ENCODE assay signal across 27 cellular contexts in the genomic region with DNA sequence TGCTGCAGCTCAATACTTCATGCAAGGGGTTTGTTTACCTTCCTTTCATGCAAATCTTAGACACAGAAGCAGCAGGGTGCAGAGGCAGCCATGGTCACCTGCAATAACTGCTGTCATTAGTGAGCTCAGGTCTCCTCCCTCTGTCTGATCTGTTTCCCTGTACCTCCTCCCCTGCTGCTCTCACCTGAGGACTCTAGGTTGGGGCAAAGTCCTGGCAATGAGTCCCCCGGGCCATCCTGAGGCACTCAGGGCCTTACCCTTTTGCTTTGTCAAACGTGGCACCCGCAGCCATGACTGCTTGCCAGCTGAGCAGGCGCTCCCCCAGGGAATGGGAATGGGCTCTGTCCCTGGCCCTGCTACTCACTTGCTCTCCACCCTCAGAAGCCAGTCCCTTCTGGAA. TPM values are rescaled to one million over a fixed set of nuclear protein-coding genes. Genes with fewer than 3 reads are reported as not detected.
DNase-seq lines count a peak whose midpoint lies in the region; ATAC-seq, FAIRE-seq and TF ChIP-seq lines count a peak whose summit lies in the region.
"Had no signal": no experiment of that assay in that cellular context is flagged by ENCODE, and none has a peak within 500 bp of the region (broad histone marks: within the 10 kb centered on the region; RNA-seq: fewer than 3 reads in every experiment).

No MANE protein-coding gene starts in this region.

- no peak overlapping the region for H3K14ac ChIP-seq in H1 (ENCODE audit: insufficient read length)

- no peak overlapping the region for H2BK15ac ChIP-seq in H1 (ENCODE audit: low read length)

- H3K27ac ChIP-seq in HepG2 (ENCODE audit: extremely low read length, insufficient read depth, low read length): no peak overlapping the region
- H3K27ac ChIP-seq in right lobe of liver: no peak overlapping the region
- no peak overlapping the region for H3K27ac ChIP-seq in H1 (ENCODE audit: low read depth, low read length)
- H3K27ac ChIP-seq in Karpas-422 (ENCODE audit: low read length): no peak overlapping the region
- no peak overlapping the region for H3K27ac ChIP-seq in spleen
- H3K27ac ChIP-seq: gastrocnemius medialis, left lung, neural progenitor cell, SJCRH30, upper lobe of left lung had no signal

- no peak overlapping the region for H4K5ac ChIP-seq in H1 (ENCODE audit: insufficient read length, low read depth, low read length)

- POLR2A ChIA-PET in HepG2 (lab: Yijun Ruan, JAX) (interaction anchor here (1.5 kb wide), 1 partner anchor 24 kb away, joined by 4 read pairs; no protein-coding TSS in a partner anchor), H1 (lab: Charles Lee; ENCODE audit: partially characterized antibody) (interaction anchor here (1.0 to 2.8 kb wide), 4 partner anchors 12 to 34 kb away, joined by 3 to 14 read pairs (median 6); no protein-coding TSS in a partner anchor)

- H3K4me3 ChIP-seq in HepG2 (replicated peaks in 1 of 3; ENCODE audit: insufficient read depth in 1 of 3, low read depth in 2 of 3, low read length in 3 of 3) (no peak overlapping the region), right lobe of liver (no peak overlapping the region), H1 (ENCODE audit: extremely low read depth in 1 of 4, insufficient read depth in 2 of 4, low read depth in 3 of 4, low read length in 4 of 4) (no peak overlapping the region), Karpas-422 (ENCODE audit: low read length) (no peak overlapping the region), spleen (no peak overlapping the region)
- H3K4me3 ChIP-seq: gastrocnemius medialis, K562, left lung, neural progenitor cell, SJCRH30, upper lobe of left lung had no signal

- TF ChIP-seq RAD21 in HepG2 (CRISPR knock-in tag; IDR thresholded peaks at IDR 0.05): no peak
- no peak for TF ChIP-seq RAD21 in H1 (IDR thresholded peaks at IDR 0.05 in 1 of 2, conservative IDR thresholded peaks at IDR 0.05 in 1 of 2; ENCODE audit: low read depth in 2 of 2, low read length in 2 of 2)

- H3K9ac ChIP-seq in HepG2 (ENCODE audit: insufficient read depth, low read depth, low read length) (no peak overlapping the region), H1 (replicated peaks in 1 of 4; ENCODE audit: extremely low read depth in 1 of 4, low read depth in 3 of 4, low read length in 3 of 4) (no peak overlapping the region), Karpas-422 (ENCODE audit: low read length) (no peak overlapping the region)
- H3K9ac ChIP-seq: neural progenitor cell had no signal

- H3K27me3 ChIP-seq in HepG2 (ENCODE audit: control insufficient read depth in 1 of 2, insufficient read depth in 2 of 2, low read length in 2 of 2) (peaks cover 14 to 41% of the 10 kb centered on the region in 2 experiments), right lobe of liver (no peaks in the 10 kb centered on the region), H1 (replicated peaks in 1 of 4; ENCODE audit: control insufficient read depth in 3 of 4, extremely low read depth in 1 of 4, insufficient read depth in 3 of 4, low read length in 3 of 4) (peaks cover 9 to 29% (median 23%) of the 10 kb centered on the region in 4 experiments), Karpas-422 (ENCODE audit: low read length) (no peaks in the 10 kb centered on the region; the same call in 1 of the 2 replicates), spleen (replicated peaks in 1 of 7) (peaks cover 4 to 80% (median 50%) of the 10 kb centered on the region in 7 donors)
- H3K27me3 ChIP-seq: SJCRH30 had no signal

- DNase-seq in HepG2 (ENCODE audit: low spot score) (no peak), right lobe of liver (no peak), NCI-H510A treated with DMSO at 0.1 percent for 48 hours (lab: John Stamatoyannopoulos, UW) (peak; percentile 95), H1 (ENCODE audit: low read depth in 1 of 2, low spot score in 2 of 2) (no peak), germinal center (ENCODE audit: low spot score) (no peak), Karpas-422 (no peak), spleen (no peak)
- DNase-seq: ACHN; activated CD4-positive, alpha-beta T cell treated with anti-CD3 and anti-CD28 coated beads, Interleukin-2, amount 50 U/mL, for 48 hours; activated naive CD4-positive, alpha-beta T cell treated with anti-CD3 and anti-CD28 coated beads, Interleukin-2, amount 10 ng/mL, durations not matched to agents 7 days and 5 days; CD4-positive, CD25-positive, alpha-beta regulatory T cell; EL; gastrocnemius medialis; GOT3; left lung; NCI-H1048; PC-3; SJCRH30; stimulated activated naive B cell treated with anti-CD40 and anti-IgM and Interleukin-4, amounts not matched to agents 10 μg/mL and 1 μg/mL and 100 μg/mL, for 72 hours; T-helper 17 cell; WERI-Rb-1 had no signal

- peak overlapping the region; percentile 94; the same call in 1 of the 2 replicates for H2BK12ac ChIP-seq in H1 (ENCODE audit: low read depth, low read length)

- no peaks in the 10 kb centered on the region for H3K79me2 ChIP-seq in HepG2 (ENCODE audit: insufficient read depth, low read length)
- H3K79me2 ChIP-seq in H1 (ENCODE audit: control insufficient read depth in 1 of 2, insufficient read depth in 2 of 2, low read length in 2 of 2): no peaks in the 10 kb centered on the region
- H3K79me2 ChIP-seq in Karpas-422 (ENCODE audit: low read length): no peaks in the 10 kb centered on the region

- H2AK5ac ChIP-seq in H1 (ENCODE audit: low read depth, low read length): 0 out of 2 replicates have a peak overlapping the region, but pooled peaks have one; percentile 14

- H4K91ac ChIP-seq in H1 (replicated peaks; ENCODE audit: insufficient read length, low read length): peak overlapping the region; percentile 22

- H3K4me1 ChIP-seq in HepG2 (ENCODE audit: insufficient read depth, low read length) (peaks cover 14% of the 10 kb centered on the region), right lobe of liver (peaks cover 0 to 9% (median 0%) of the 10 kb centered on the region in 4 donors), H1 (replicated peaks in 1 of 4; ENCODE audit: control insufficient read depth in 3 of 4, insufficient read depth in 4 of 4, low read length in 3 of 4) (peaks cover 3 to 53% (median 36%) of the 10 kb centered on the region in 4 experiments), Karpas-422 (ENCODE audit: low read length) (peaks cover 15% of the 10 kb centered on the region), spleen (peaks cover 18 to 45% (median 33%) of the 10 kb centered on the region in 6 donors)

- H2AFZ ChIP-seq in HepG2 (ENCODE audit: low read length) (no peak overlapping the region), H1 (ENCODE audit: low read length) (no peak overlapping the region), Karpas-422 (ENCODE audit: low read length) (no peak overlapping the region)
- H2AFZ ChIP-seq: neural progenitor cell had no signal

- H3K9me2 ChIP-seq in Karpas-422 (replicated peaks; ENCODE audit: insufficient read depth, low read length): no peaks in the 10 kb centered on the region

- in situ Hi-C loops in HepG2 (cut with HindIII; ENCODE audit: extremely low pct_ligation_motif_present, low pct_unique_long_range_greater_than_20kb): no loop called here

- CTCF ChIA-PET in HepG2 (lab: Yijun Ruan, JAX; ENCODE audit: low intra/inter-chr PET ratio, low total read pairs) (interaction anchor here (7.4 kb wide), 1 partner anchor 35 kb away, joined by 87 read pairs; no protein-coding TSS in a partner anchor), H1 (lab: Charles Lee; ENCODE audit: partially characterized antibody) (interaction anchor here (0.7 to 40.4 kb wide), 12 partner anchors 9 to 124 kb away, joined by 3 to 2106 read pairs (median 6); a partner anchor contains a TSS)

- H3K4ac ChIP-seq in H1 (replicated peaks; ENCODE audit: insufficient read length, low read depth, low read length): no peak overlapping the region

- H3K56ac ChIP-seq in H1 (replicated peaks; ENCODE audit: insufficient read length, low read depth, low read length): no peak overlapping the region

- H3K23ac ChIP-seq in H1 (ENCODE audit: insufficient read length): no peak overlapping the region

- BruUV-seq in HepG2 (replicated peaks; lab: Mats Ljungman, UMichigan): no TSS peak

- no peak overlapping the region for H4K8ac ChIP-seq in H1 (ENCODE audit: extremely low read depth, insufficient read depth, low read length)

- TF ChIP-seq EP300 in HepG2 (IDR thresholded peaks at IDR 0.05; ENCODE audit: low read depth in 2 of 2, low read length in 2 of 2) (no peak), HepG2 (CRISPR knock-in tag; IDR thresholded peaks at IDR 0.05; ENCODE audit: borderline replicate concordance) (no peak), H1 (IDR thresholded peaks at IDR 0.05; ENCODE audit: borderline replicate concordance in 1 of 2, low read depth in 2 of 2, low read length in 2 of 2) (no peak)

- no peaks in the 10 kb centered on the region for H3K79me1 ChIP-seq in H1 (ENCODE audit: low read depth, low read length)

- H3K4me2 ChIP-seq in HepG2 (ENCODE audit: low read depth, low read length) (no peak overlapping the region), H1 (ENCODE audit: insufficient read depth in 1 of 2, low read depth in 2 of 2, low read length in 2 of 2) (no peak overlapping the region), Karpas-422 (ENCODE audit: low read depth, low read length, poor library complexity, severe bottlenecking) (no peak overlapping the region)
- H3K4me2 ChIP-seq: neural progenitor cell had no signal

- intact Hi-C loops in HepG2 (cut with micrococcal nuclease; ENCODE audit: unreplicated experiment) (no loop called here), right lobe of liver (cut with DNase I) (no loop called here), spleen (cut with DNase I; ENCODE audit: low total_unique reads) (no loop called here)

- no peak for ATAC-seq in HepG2
- no peak for ATAC-seq in right lobe of liver
- ATAC-seq in HG02884 (IDR thresholded peaks at IDR 0.05; ENCODE audit: unreplicated experiment): no peak
- ATAC-seq: gastrocnemius medialis; K562; left lung; stimulated activated naive B cell treated with anti-CD40 and anti-IgM and Interleukin-4, amounts not matched to agents 10 μg/mL and 1 μg/mL and 100 μg/mL, for 72 hours; T-helper 17 cell had no signal

- TF ChIP-seq POLR2A in HepG2 (IDR thresholded peaks at IDR 0.05; ENCODE audit: insufficient read depth in 1 of 2, low read depth in 2 of 2, low read length in 2 of 2) (no peak), right lobe of liver (IDR thresholded peaks at IDR 0.05) (no peak), H1 (IDR thresholded peaks at IDR 0.05; ENCODE audit: control extremely low read depth in 1 of 2, low read depth in 2 of 2, low read length in 2 of 2) (no peak), spleen (IDR thresholded peaks at IDR 0.05) (no peak)

- TF ChIP-seq CTCF in HepG2 (CRISPR knock-in tag; IDR thresholded peaks at IDR 0.05) (no peak), right lobe of liver (IDR thresholded peaks at IDR 0.05) (no peak), H1 (IDR thresholded peaks at IDR 0.05; ENCODE audit: control extremely low read depth in 1 of 3, insufficient read depth in 1 of 3, low read depth in 1 of 3, low read length in 3 of 3) (no peak), spleen (IDR thresholded peaks at IDR 0.05 in 8 of 11, conservative IDR thresholded peaks at IDR 0.05 in 3 of 11) (no peak)

- H3K9me3 ChIP-seq in HepG2 (ENCODE audit: low read length): no peaks in the 10 kb centered on the region
- no peaks in the 10 kb centered on the region for H3K9me3 ChIP-seq in right lobe of liver
- H3K9me3 ChIP-seq in H1 (ENCODE audit: insufficient read depth in 2 of 2, low read depth in 1 of 2, low read length in 1 of 2): no peaks in the 10 kb centered on the region
- H3K9me3 ChIP-seq in Karpas-422 (ENCODE audit: low read length): no peaks in the 10 kb centered on the region
- no peaks in the 10 kb centered on the region for H3K9me3 ChIP-seq in spleen
- H3K9me3 ChIP-seq: gastrocnemius medialis, left lung, SJCRH30, upper lobe of left lung had no signal

- no CpG with 5 or more reads among the region's 4 CpGs for WGBS in HepG2 (ENCODE audit: low lambda C conversion rate)
- 55% methylated on average over 3 of the region's 4 CpGs for WGBS in right lobe of liver (ENCODE audit: insufficient coverage, low coverage, low lambda C conversion rate, missing lambda C conversion rate)
- 82% methylated on average over 4 of the region's 4 CpGs; no CpG with 5 or more reads in 1 of the 2 experiments for WGBS in H1 (ENCODE audit: extremely low coverage in 1 of 2, insufficient coverage in 1 of 2, insufficient read length in 1 of 2, insufficient replicate concordance in 2 of 2, low coverage in 1 of 2, low lambda C conversion rate in 2 of 2, missing lambda C conversion rate in 1 of 2), 2 experiments
- 72 to 92% (median 86%) methylated on average over 4 of the region's 4 CpGs for whole genome bisulfite sequencing in spleen, 5 donors

- H2BK5ac ChIP-seq in H1 (ENCODE audit: low read depth, low read length): no peak overlapping the region

- no peak overlapping the region; the same call in 1 of the 2 replicates for H2BK20ac ChIP-seq in H1 (ENCODE audit: low read length)

- H3K18ac ChIP-seq in H1 (ENCODE audit: extremely low read depth, low read length): no peak overlapping the region

- H3K23me2 ChIP-seq in H1 (ENCODE audit: low read depth, low read length): peaks cover 10% of the 10 kb centered on the region; the same call in 1 of the 2 replicates

- H2BK120ac ChIP-seq in H1 (replicated peaks; ENCODE audit: low read depth, low read length): no peak overlapping the region

- no peak for FAIRE-seq in HepG2 (lab: Jason Lieb, UNC)
- FAIRE-seq in H1 (lab: Jason Lieb, UNC): no peak
- FAIRE-seq: K562 had no signal

- H4K20me1 ChIP-seq in HepG2 (ENCODE audit: insufficient read depth, low read length) (no peaks in the 10 kb centered on the region), H1 (replicated peaks in 1 of 2; ENCODE audit: control insufficient read depth in 1 of 2, insufficient read depth in 2 of 2, low read length in 2 of 2) (peaks cover 0 to 3% of the 10 kb centered on the region in 2 experiments), Karpas-422 (ENCODE audit: insufficient read depth, low read depth, low read length) (no peaks in the 10 kb centered on the region)

- H3K36me3 ChIP-seq in HepG2 (replicated peaks in 1 of 2; ENCODE audit: control insufficient read depth in 1 of 2, insufficient read depth in 2 of 2, low read length in 2 of 2): no peaks in the 10 kb centered on the region
- H3K36me3 ChIP-seq in right lobe of liver: no peaks in the 10 kb centered on the region
- no peaks in the 10 kb centered on the region for H3K36me3 ChIP-seq in H1 (ENCODE audit: control insufficient read depth in 2 of 4, insufficient read depth in 4 of 4, low read length in 3 of 4)
- H3K36me3 ChIP-seq in Karpas-422 (ENCODE audit: insufficient read depth, low read length): no peaks in the 10 kb centered on the region
- H3K36me3 ChIP-seq in spleen: no peaks in the 10 kb centered on the region
- H3K36me3 ChIP-seq: gastrocnemius medialis, left lung, neural progenitor cell, SJCRH30, upper lobe of left lung, WERI-Rb-1 had no signal

RNA-seq across cellular contexts. Expression of a gene that starts 3.9 kb away (rescaled TPM):
- total RNA-seq in HepG2 (2016; rRNA removed; fragmentation: Illumina TruSeq; extraction: Trizol) (not detected in 2 replicates), right lobe of liver (not detected), spleen (under 1 TPM in 3 of 7 donors, not detected in 4; 0.27 to 0.37 (median 0.35) TPM)
- total RNA-seq in HepG2 (2016; cell fraction: cytosol; rRNA removed; fragmentation: Illumina TruSeq; extraction: Trizol; ENCODE audit: low read depth): not detected in 2 replicates
- not detected in 2 replicates for total RNA-seq in HepG2 (2016; cell fraction: insoluble cytoplasmic fraction; rRNA removed; fragmentation: Illumina TruSeq; extraction: Trizol)
- not detected in 2 replicates for total RNA-seq in HepG2 (2016; cell fraction: membrane; rRNA removed; fragmentation: Illumina TruSeq; extraction: Trizol)
- total RNA-seq in HepG2 (2016; cell fraction: nucleus; rRNA removed; fragmentation: Illumina TruSeq; extraction: Trizol): not detected in 2 replicates
- polyA plus RNA-seq in HepG2 (2011; rRNA removed) (not detected in 2 replicates), H1 (2011; rRNA removed) (0.71 and 1.1 TPM in 2 replicates), spleen (under 1 TPM; 0.28 to 0.82 (median 0.32) TPM)
- not detected in 2 replicates for polyA plus RNA-seq in HepG2 (2011; cell fraction: cytosol; rRNA removed)
- not detected in 2 replicates for polyA plus RNA-seq in HepG2 (2011; cell fraction: nucleus; rRNA removed)
- polyA plus RNA-seq in HepG2 (2012): not detected in 2 replicates
- polyA plus RNA-seq in HepG2 (2016; cell fraction: cytosol; fragmentation: Illumina TruSeq; extraction: Trizol; ENCODE audit: low read depth): not detected in 2 replicates
- not detected in 2 replicates for polyA plus RNA-seq in HepG2 (2016; cell fraction: insoluble cytoplasmic fraction; fragmentation: Illumina TruSeq; extraction: Trizol; ENCODE audit: low read depth)
- polyA plus RNA-seq in HepG2 (2016; cell fraction: membrane; fragmentation: Illumina TruSeq; extraction: Trizol; ENCODE audit: low read depth): not detected in 2 replicates
- polyA plus RNA-seq in HepG2 (2016; cell fraction: nucleus; fragmentation: Illumina TruSeq; extraction: Trizol; ENCODE audit: insufficient read depth, low read depth): not detected in 2 replicates
- polyA minus RNA-seq in HepG2 (2011; rRNA and poly(A)+ RNA removed; ENCODE audit: low replicate concordance): not detected in 2 replicates
- polyA minus RNA-seq in HepG2 (2011; cell fraction: cytosol; rRNA and poly(A)+ RNA removed): not detected in 2 replicates
- polyA minus RNA-seq in HepG2 (2011; cell fraction: nucleus; rRNA and poly(A)+ RNA removed): not detected in 2 replicates
- total RNA-seq in H1 (2021; fragmentation: NEBNext Ultra II Directional; extraction: Animal tissue kit (Norgen Biotek cat#: 25700)): 0.47 and 0.61 TPM in 2 replicates
- polyA plus RNA-seq in H1 (2011; cell fraction: cytosol; rRNA removed): 0.58 TPM
- polyA plus RNA-seq in H1 (2011; cell fraction: nucleus; rRNA removed): 1.1 TPM
- 0.15 to 0.57 TPM (median 0.38 TPM) in 4 replicates for polyA plus RNA-seq in H1 (2012, experiment 1 of 2)
- polyA plus RNA-seq in H1 (2012, experiment 2 of 2): 0.66 TPM
- polyA plus RNA-seq in H1 (2013, experiment 1 of 2): 0.51 TPM
- polyA plus RNA-seq in H1 (2013, experiment 2 of 2): 0.53 TPM
- 0.27 and 0.79 TPM in 2 replicates for polyA minus RNA-seq in H1 (2011; rRNA and poly(A)+ RNA removed)
- not detected for polyA minus RNA-seq in H1 (2011; cell fraction: cytosol; rRNA and poly(A)+ RNA removed)
- polyA minus RNA-seq in H1 (2011; cell fraction: nucleus; rRNA and poly(A)+ RNA removed): 1.2 TPM
- 1.0 TPM in 1 of 2 replicates, not detected in the other for total RNA-seq in Karpas-422 (2014; rRNA removed; shearing (Covaris generic); ENCODE audit: low replicate concordance)
- total RNA-seq: CD4-positive, CD25-positive, alpha-beta regulatory T cell; epithelial cell of proximal tubule; NCI-H460; T-helper 17 cell had no signal
- polyA plus RNA-seq: CD4-positive, CD25-positive, alpha-beta regulatory T cell; K562 had no signal
